Comparison of ENCODE assay signal across 8 cellular contexts in genomic region chr3:18988619-18989229, GRCh38.
DNase-seq lines count a peak whose midpoint lies in the region; ATAC-seq, FAIRE-seq and TF ChIP-seq lines count a peak whose summit lies in the region.

No MANE protein-coding gene starts in this region.

- in situ Hi-C loops in K562 (cut with MboI), result no loop called here

- H3K4me1 ChIP-seq in CD4-positive, CD25-positive, alpha-beta regulatory T cell (ENCODE audit: control insufficient read depth, insufficient read depth, low read length, poor library complexity, severe bottlenecking), result no peaks in the 10 kb centered on the region
- H3K4me1 ChIP-seq in K562 (replicated peaks in 1 of 2; ENCODE audit: control insufficient read depth in 2 of 2, insufficient read depth in 2 of 2, low read length in 2 of 2), result no peaks in the 10 kb centered on the region
- no peaks in the 10 kb centered on the region for H3K4me1 ChIP-seq in uterus

- H3K79me2 ChIP-seq in K562 (ENCODE audit: control insufficient read depth, insufficient read depth, low read length), result no peaks in the 10 kb centered on the region

- H3K9me1 ChIP-seq in K562 (ENCODE audit: control insufficient read depth, insufficient read depth, low read length), result no peaks in the 10 kb centered on the region

- ATAC-seq in CD4-positive, CD25-positive, alpha-beta regulatory T cell (ENCODE audit: low read depth in 2 of 2), result peak in 1 of 2 donors; percentile 31
- ATAC-seq in K562, result no peak

- TF ChIP-seq RAD21 in K562 (CRISPR knock-in tag; conservative IDR thresholded peaks at IDR 0.05 in 1 of 2, IDR thresholded peaks at IDR 0.05 in 1 of 2), result peak; percentile 23 to 42; a peak in 2 of 4 replicates

- no peaks in the 10 kb centered on the region for H3K36me3 ChIP-seq in CD4-positive, CD25-positive, alpha-beta regulatory T cell (ENCODE audit: control insufficient read depth, insufficient read depth, low read length)
- H3K36me3 ChIP-seq in H7 (replicated peaks; ENCODE audit: control insufficient read depth, insufficient read depth, low read length), result no peaks in the 10 kb centered on the region
- no peaks in the 10 kb centered on the region for H3K36me3 ChIP-seq in K562 (ENCODE audit: control insufficient read depth, insufficient read depth, low read length)
- H3K36me3 ChIP-seq in uterus, result no peaks in the 10 kb centered on the region

- no TSS peak for BruUV-seq in K562 (replicated peaks; lab: Mats Ljungman, UMichigan)

- POLR2A ChIA-PET in K562 (lab: Yijun Ruan, JAX), result no interaction called here

- no peak overlapping the region for H2AFZ ChIP-seq in K562 (ENCODE audit: low read depth, low read length)

- peaks cover 4% of the 10 kb centered on the region for H3K27me3 ChIP-seq in CD4-positive, CD25-positive, alpha-beta regulatory T cell (ENCODE audit: control insufficient read depth, insufficient read depth, low read length)
- H3K27me3 ChIP-seq in H7 (ENCODE audit: control insufficient read depth, insufficient read depth, low read length), result no peaks in the 10 kb centered on the region
- no peaks in the 10 kb centered on the region for H3K27me3 ChIP-seq in K562 (ENCODE audit: control insufficient read depth in 2 of 2, insufficient read depth in 2 of 2, low read length in 2 of 2)
- no peaks in the 10 kb centered on the region for H3K27me3 ChIP-seq in uterus

- intact Hi-C loops in K562 (cut with micrococcal nuclease), result no loop called here
- intact Hi-C loops in uterus (cut with DNase I; ENCODE audit: low total_unique reads), result no loop called here

- CTCF ChIA-PET in K562 (lab: Yijun Ruan, JAX; ENCODE audit: low intra/inter-chr PET ratio), result interaction anchor here (0.7 kb wide), 1 partner anchor 113 kb away, joined by 3 read pairs; no protein-coding TSS in a partner anchor

- H3K36me3 Mint-ChIP-seq in CD4-positive, CD25-positive, alpha-beta regulatory T cell, result no peaks in the 10 kb centered on the region

- H3K27ac Mint-ChIP-seq in CD4-positive, CD25-positive, alpha-beta regulatory T cell, result no peak overlapping the region

- H3K9me3 ChIP-seq in CD4-positive, CD25-positive, alpha-beta regulatory T cell (ENCODE audit: control insufficient read depth in 2 of 2, low read length in 2 of 2), result no peaks in the 10 kb centered on the region
- no peaks in the 10 kb centered on the region; the same call in 1 of the 2 replicates for H3K9me3 ChIP-seq in K562 (replicated peaks; ENCODE audit: control insufficient read depth, insufficient read depth, low read depth, low read length)
- no peaks in the 10 kb centered on the region for H3K9me3 ChIP-seq in uterus

- H3K4me3 Mint-ChIP-seq in CD4-positive, CD25-positive, alpha-beta regulatory T cell, result no peak overlapping the region

- WGBS in K562 (ENCODE audit: insufficient coverage, low coverage, missing lambda C conversion rate), result 0% methylated on average over 4 of the region's 4 CpGs

- no peak overlapping the region for H3K27ac ChIP-seq in CD4-positive, CD25-positive, alpha-beta regulatory T cell (ENCODE audit: insufficient read depth, low read length, poor library complexity, severe bottlenecking)
- H3K27ac ChIP-seq in K562 (ENCODE audit: extremely low read depth, low read depth, low read length) (no peak overlapping the region), uterus (no peak overlapping the region)

- H4K20me1 ChIP-seq in K562 (replicated peaks; ENCODE audit: control insufficient read depth, insufficient read depth, low read length), result no peaks in the 10 kb centered on the region

- no peak for TF ChIP-seq EP300 in K562 (IDR thresholded peaks at IDR 0.05; ENCODE audit: low read length)

- no peak overlapping the region for H3K4me2 ChIP-seq in K562 (ENCODE audit: insufficient read depth, low read length)

- no peak overlapping the region for H3K4me3 ChIP-seq in CD4-positive, CD25-positive, alpha-beta regulatory T cell (ENCODE audit: low read depth, low read length)
- H3K4me3 ChIP-seq in H7 (ENCODE audit: insufficient read depth, low read depth, low read length) (no peak overlapping the region), K562 (no peak overlapping the region), uterus (no peak overlapping the region)

- no peak for TF ChIP-seq POLR2A in K562 (conservative IDR thresholded peaks at IDR 0.05)
- no peak for TF ChIP-seq POLR2A in uterus (IDR thresholded peaks at IDR 0.05)

- peaks cover 0 to 3% (median 0%) of the 10 kb centered on the region in 7 donors for H3K9me3 Mint-ChIP-seq in CD4-positive, CD25-positive, alpha-beta regulatory T cell

- FAIRE-seq in K562 (lab: Jason Lieb, UNC), result no peak

- peak in 2 of 3 donors; percentile 16 to 44 for DNase-seq in CD4-positive, CD25-positive, alpha-beta regulatory T cell
- DNase-seq in H7, result peak; percentile 42
- peak; percentile 23 to 70 for DNase-seq in NCI-H524 (lab: John Stamatoyannopoulos, UW)
- DNase-seq in K562 (ENCODE audit: extremely low read depth in 1 of 4, low spot score in 3 of 4), result peak in 1 of 4 experiments; percentile 1
- DNase-seq in medulla oblongata (ENCODE audit: extremely low spot score), result peak; percentile 70
- no peak for DNase-seq in T1000 (lab: John Stamatoyannopoulos, UW)
- no peak for DNase-seq in uterus
- DNase-seq in germinal center (ENCODE audit: low spot score), result no peak

- H3K4me1 Mint-ChIP-seq in CD4-positive, CD25-positive, alpha-beta regulatory T cell, result peaks cover 0 to 10% (median 2%) of the 10 kb centered on the region in 4 donors

- no peak overlapping the region for H3K9ac ChIP-seq in K562 (ENCODE audit: insufficient read depth in 1 of 2, low read depth in 2 of 2, low read length in 2 of 2)

- TF ChIP-seq CTCF in K562 (IDR thresholded peaks at IDR 0.05 in 2 of 3, conservative IDR thresholded peaks at IDR 0.05 in 1 of 3; ENCODE audit: insufficient read depth in 2 of 3, low read depth in 1 of 3, low read length in 3 of 3), result peak in 1 of 3 experiments; percentile 25; a peak in 1 of 6 replicates
- TF ChIP-seq CTCF in uterus (IDR thresholded peaks at IDR 0.05), result no peak

- H3K27me3 Mint-ChIP-seq in CD4-positive, CD25-positive, alpha-beta regulatory T cell, result peaks cover 5% of the 10 kb centered on the region

TF ChIP-seq in K562, 482 proteins besides CTCF, POLR2A, EP300 and RAD21:
- TF ChIP-seq THRAP3 (IDR thresholded peaks at IDR 0.05; ENCODE audit: borderline replicate concordance) (no peak), DDX20 (tag; IDR thresholded peaks at IDR 0.05; ENCODE audit: low read depth) (no peak), ELF4 (CRISPR knock-in tag; IDR thresholded peaks at IDR 0.05) (no peak), ATF6 (CRISPR knock-in tag; IDR thresholded peaks at IDR 0.05) (no peak), LEF1 (IDR thresholded peaks at IDR 0.05) (no peak), USF1 (CRISPR knock-in tag; IDR thresholded peaks at IDR 0.05) (no peak), RBM25 (IDR thresholded peaks at IDR 0.05; ENCODE audit: low read depth, low read length, severe bottlenecking) (no peak), SLC30A9 (CRISPR knock-in tag; IDR thresholded peaks at IDR 0.05) (no peak), SETDB1 (IDR thresholded peaks at IDR 0.05; ENCODE audit: low read length) (no peak), CBX5 (IDR thresholded peaks at IDR 0.05; ENCODE audit: borderline replicate concordance, low read depth) (no peak), SMAD3 (CRISPR knock-in tag; conservative IDR thresholded peaks at IDR 0.05) (no peak), ZNF282 (CRISPR knock-in tag; IDR thresholded peaks at IDR 0.05) (no peak), ELK3 (CRISPR knock-in tag; IDR thresholded peaks at IDR 0.05) (no peak), GABPB1 (CRISPR knock-in tag; IDR thresholded peaks at IDR 0.05) (no peak), POLR2B (IDR thresholded peaks at IDR 0.05; ENCODE audit: low read depth, partially characterized antibody) (no peak), ZNF75A (CRISPR knock-in tag; IDR thresholded peaks at IDR 0.05) (no peak)

Comparison
In these comparisons a context has a peak if more than half of its experiments do, and no peak if none do; other contexts are left out.
1. DNase-seq: peak in CD4-positive, CD25-positive, alpha-beta regulatory T cell (2 of 3), H7 (single experiment), NCI-H524 (2 of 2) and medulla oblongata (single experiment); none in T1000 (single experiment), uterus (0 of 2) and germinal center (single experiment).